Comparison of ENCODE assay signal across 8 cellular contexts in genomic region chr1:15384301-15384901, GRCh38. TPM values are rescaled to one million over a fixed set of nuclear protein-coding genes. Genes with fewer than 3 reads are reported as not detected.
DNase-seq lines count a peak whose midpoint lies in the region; ATAC-seq and TF ChIP-seq lines count a peak whose summit lies in the region.

No MANE protein-coding gene starts in this region.

- H3K4me3 ChIP-seq in vagina (no peak overlapping the region), body of pancreas (no peak overlapping the region)

- DNase-seq in GM04504 (ENCODE audit: low read depth), result peak; percentile 15
- peak; percentile 94 for DNase-seq in astrocyte of the hippocampus (ENCODE audit: low read depth, low spot score)
- DNase-seq in midbrain (lab: John Stamatoyannopoulos, UW), result peak; percentile 70
- DNase-seq in vagina (ENCODE audit: extremely low spot score in 2 of 2), result no peak
- no peak for DNase-seq in body of pancreas

- intact Hi-C loops in vagina (cut with DNase I), result no loop called here
- intact Hi-C loops in body of pancreas (cut with DNase I), result no loop called here

- H3K9me3 ChIP-seq in vagina (no peaks in the 10 kb centered on the region), body of pancreas (no peaks in the 10 kb centered on the region)

- H3K36me3 ChIP-seq in vagina (no peaks in the 10 kb centered on the region), body of pancreas (replicated peaks in 1 of 2; ENCODE audit: insufficient read depth in 1 of 2, low read depth in 2 of 2) (no peaks in the 10 kb centered on the region)

- TF ChIP-seq POLR2A in vagina (IDR thresholded peaks at IDR 0.05), result no peak
- TF ChIP-seq POLR2A in body of pancreas (IDR thresholded peaks at IDR 0.05), result no peak

- no peak for TF ChIP-seq CTCF in vagina (IDR thresholded peaks at IDR 0.05)
- TF ChIP-seq CTCF in body of pancreas (IDR thresholded peaks at IDR 0.05), result no peak

- WGBS in body of pancreas, 2 donors, result 73 to 81% methylated on average over 12 to 20 of the region's 20 CpGs

- peak; percentile 86 for ATAC-seq in HG02678 (IDR thresholded peaks at IDR 0.05; ENCODE audit: unreplicated experiment)
- no peak for ATAC-seq in GM18519 (IDR thresholded peaks at IDR 0.05; ENCODE audit: low FRiP score, unreplicated experiment)
- no peak for ATAC-seq in body of pancreas
- no peak for ATAC-seq in GM18858 (IDR thresholded peaks at IDR 0.05; ENCODE audit: unreplicated experiment)

- H3K27ac ChIP-seq in vagina, result no peak overlapping the region
- no peak overlapping the region for H3K27ac ChIP-seq in body of pancreas

- H3K27me3 ChIP-seq in vagina (no peaks in the 10 kb centered on the region), body of pancreas (no peaks in the 10 kb centered on the region)

- H3K4me1 ChIP-seq in vagina (peaks cover 10% of the 10 kb centered on the region), body of pancreas (no peaks in the 10 kb centered on the region)

RNA-seq across cellular contexts. Expression of gene EFHD2, which starts 25.3 kb away (rescaled TPM):
- total RNA-seq in vagina (57.2 TPM), body of pancreas (10 to 100 TPM; 56.7 to 78.6 TPM)

RNA-seq across cellular contexts. Expression of gene CTRC, which starts 53.8 kb away (rescaled TPM):
- not detected for total RNA-seq in vagina
- total RNA-seq in body of pancreas, result over 10,000 TPM in 1 of 2 donors, 1,000 to 10,000 TPM in 1; 6,275 to 13,040 TPM

Comparison
In these comparisons a context has a peak if more than half of its experiments do, and no peak if none do; other contexts are left out.
1. DNase-seq: peak in GM04504 (single experiment), astrocyte of the hippocampus (single experiment) and midbrain (single experiment); none in vagina (0 of 2) and body of pancreas (0 of 4).
2. RNA of gene CTRC, which starts 53.8 kb away (total RNA-seq): 6,275 to 13,040 TPM in body of pancreas; not detected in vagina (single experiment); every median in the first group is over 1,000 times any median in the second.